ENCODE assay signal across 36 cellular contexts in the genomic region with DNA sequence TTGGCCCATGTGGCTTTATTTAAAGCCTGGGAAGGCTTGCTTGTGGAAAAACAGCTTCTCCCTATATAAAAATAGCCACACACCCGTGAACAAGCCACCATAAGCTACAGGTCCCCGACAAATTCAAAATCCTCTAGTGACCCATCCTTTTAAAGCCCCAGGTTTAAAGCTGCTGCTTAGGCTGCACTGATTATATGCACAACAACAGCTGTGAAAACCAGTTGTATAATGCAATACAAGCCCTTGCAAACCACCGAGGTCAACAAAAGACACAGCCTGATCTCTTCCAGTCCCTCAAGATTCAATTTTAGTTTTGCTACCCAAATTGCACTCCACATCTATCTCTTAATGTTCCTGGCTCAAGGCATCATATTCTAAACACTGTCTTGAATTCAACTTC.
"Had no signal": no experiment of that assay in that cellular context is flagged by ENCODE, and none has a peak within 500 bp of the region (broad histone marks: within the 10 kb centered on the region; RNA-seq: fewer than 3 reads in every experiment).

No MANE protein-coding gene starts in this region.

- H3K4me3 ChIP-seq: cardiac muscle cell, MG63, PC-9 had no signal

- DNase-seq: activated CD4-positive, alpha-beta memory T cell treated with anti-CD3 and anti-CD28 coated beads, Interleukin-2, amount 10 ng/mL, durations not matched to agents 7 days and 5 days; activated CD4-positive, alpha-beta T cell treated with anti-CD3 and anti-CD28 coated beads for 1 hour; activated CD4-positive, alpha-beta T cell treated with anti-CD3 and anti-CD28 coated beads for 48 hours; activated CD4-positive, CD25-positive, alpha-beta regulatory T cell; activated CD8-positive, alpha-beta memory T cell treated with anti-CD3 and anti-CD28 coated beads for 24 hours; activated CD8-positive, alpha-beta memory T cell treated with anti-CD3 and anti-CD28 coated beads, Interleukin-2, amount 10 ng/mL, durations not matched to agents 7 days and 5 days; activated CD8-positive, alpha-beta memory T cell treated with anti-CD3 and anti-CD28 coated beads, Interleukin-2, amount 50 U/mL, for 48 hours; activated effector memory CD4-positive, alpha-beta T cell treated with Interleukin-2 at 50 U/mL for 16 hours; activated naive CD4-positive, alpha-beta T cell treated with anti-CD3 and anti-CD28 coated beads, Interleukin-2, amount 10 ng/mL, durations not matched to agents 7 days and 5 days; activated naive CD8-positive, alpha-beta T cell treated with anti-CD3 and anti-CD28 coated beads, Interleukin-2, amount 50 U/mL, for 24 hours; activated T-cell treated with anti-CD3 and anti-CD28 coated beads, Interleukin-2, amount 50 U/mL, for 48 hours; anterior cingulate cortex; brain microvascular endothelial cell; MG63; NCI-H1048; NCI-H1105 treated with DMSO at 0.1 percent for 48 hours; NCI-H1694; NCI-H1930; NCI-H2081 treated with DMSO at 0.1 percent for 48 hours; NCI-H226; NCI-H446 treated with DMSO at 0.1 percent for 48 hours; NCI-H69; NK-92 treated with Interleukin-12 subunit alpha and Interleukin-12 subunit beta, amount 100 ng/mL, for 24 hours; PC-9; SIG-M5; SW 1271; T-helper 1 cell; T-helper 2 cell; T-helper 9 cell; WERI-Rb-1 had no signal

- H3K9me3 ChIP-seq: MG63 had no signal

- H3K4me1 Mint-ChIP-seq: activated CD4-positive, alpha-beta memory T cell treated with anti-CD3 and anti-CD28 coated beads, Interleukin-2, amount 10 ng/mL, durations not matched to agents 7 days and 5 days; activated CD8-positive, alpha-beta memory T cell treated with anti-CD3 and anti-CD28 coated beads, Interleukin-2, amount 10 ng/mL, durations not matched to agents 7 days and 5 days; activated naive CD4-positive, alpha-beta T cell treated with anti-CD3 and anti-CD28 coated beads, Interleukin-2, amount 10 ng/mL, durations not matched to agents 7 days and 5 days; activated naive CD8-positive, alpha-beta T cell treated with anti-CD3 and anti-CD28 coated beads, Interleukin-2, amount 50 U/mL, for 24 hours; central memory CD8-positive, alpha-beta T cell had no signal

- FAIRE-seq: RCC 7860 had no signal

- H2AFZ ChIP-seq: PC-9 had no signal

- H3K9me3 Mint-ChIP-seq: activated CD4-positive, alpha-beta memory T cell treated with anti-CD3 and anti-CD28 coated beads, Interleukin-2, amount 10 ng/mL, durations not matched to agents 7 days and 5 days; activated naive CD4-positive, alpha-beta T cell treated with anti-CD3 and anti-CD28 coated beads, Interleukin-2, amount 10 ng/mL, durations not matched to agents 7 days and 5 days; activated naive CD8-positive, alpha-beta T cell treated with anti-CD3 and anti-CD28 coated beads, Interleukin-2, amount 50 U/mL, for 24 hours had no signal

- H3K4me3 Mint-ChIP-seq: activated CD4-positive, alpha-beta memory T cell treated with anti-CD3 and anti-CD28 coated beads, Interleukin-2, amount 10 ng/mL, durations not matched to agents 7 days and 5 days; activated CD8-positive, alpha-beta memory T cell treated with anti-CD3 and anti-CD28 coated beads, Interleukin-2, amount 10 ng/mL, durations not matched to agents 7 days and 5 days; activated naive CD4-positive, alpha-beta T cell treated with anti-CD3 and anti-CD28 coated beads, Interleukin-2, amount 10 ng/mL, durations not matched to agents 7 days and 5 days; activated naive CD8-positive, alpha-beta T cell; activated naive CD8-positive, alpha-beta T cell treated with anti-CD3 and anti-CD28 coated beads, Interleukin-2, amount 50 U/mL, for 24 hours; central memory CD8-positive, alpha-beta T cell had no signal

- H3K27ac ChIP-seq: brain microvascular endothelial cell, cardiac muscle cell, PC-9, RWPE1, WERI-Rb-1 had no signal

- H3K4me2 ChIP-seq: PC-9 had no signal

- ATAC-seq: activated CD8-positive, alpha-beta memory T cell treated with anti-CD3 and anti-CD28 coated beads, Interleukin-2, amount 10 ng/mL, durations not matched to agents 7 days and 5 days; activated naive CD8-positive, alpha-beta T cell treated with anti-CD3 and anti-CD28 coated beads, Interleukin-2, amount 50 U/mL, for 24 hours; Right ventricle myocardium inferior had no signal

- H3K36me3 ChIP-seq: brain microvascular endothelial cell, cardiac muscle cell, MG63, WERI-Rb-1 had no signal

- H3K27me3 ChIP-seq: brain microvascular endothelial cell, cardiac muscle cell, MG63 had no signal

- H3K36me3 Mint-ChIP-seq: activated CD8-positive, alpha-beta memory T cell treated with anti-CD3 and anti-CD28 coated beads, Interleukin-2, amount 10 ng/mL, durations not matched to agents 7 days and 5 days; activated naive CD4-positive, alpha-beta T cell treated with anti-CD3 and anti-CD28 coated beads, Interleukin-2, amount 10 ng/mL, durations not matched to agents 7 days and 5 days; activated naive CD8-positive, alpha-beta T cell had no signal

- H3K27ac Mint-ChIP-seq: activated CD4-positive, alpha-beta memory T cell treated with anti-CD3 and anti-CD28 coated beads, Interleukin-2, amount 10 ng/mL, durations not matched to agents 7 days and 5 days; activated CD8-positive, alpha-beta memory T cell treated with anti-CD3 and anti-CD28 coated beads, Interleukin-2, amount 10 ng/mL, durations not matched to agents 7 days and 5 days; activated naive CD4-positive, alpha-beta T cell treated with anti-CD3 and anti-CD28 coated beads, Interleukin-2, amount 10 ng/mL, durations not matched to agents 7 days and 5 days; activated naive CD8-positive, alpha-beta T cell; activated naive CD8-positive, alpha-beta T cell treated with anti-CD3 and anti-CD28 coated beads, Interleukin-2, amount 50 U/mL, for 24 hours had no signal

- H3K27me3 Mint-ChIP-seq: activated CD8-positive, alpha-beta memory T cell treated with anti-CD3 and anti-CD28 coated beads, Interleukin-2, amount 10 ng/mL, durations not matched to agents 7 days and 5 days; activated naive CD4-positive, alpha-beta T cell treated with anti-CD3 and anti-CD28 coated beads, Interleukin-2, amount 10 ng/mL, durations not matched to agents 7 days and 5 days; activated naive CD8-positive, alpha-beta T cell treated with anti-CD3 and anti-CD28 coated beads, Interleukin-2, amount 50 U/mL, for 24 hours; central memory CD8-positive, alpha-beta T cell had no signal
